In the genomic region with DNA sequence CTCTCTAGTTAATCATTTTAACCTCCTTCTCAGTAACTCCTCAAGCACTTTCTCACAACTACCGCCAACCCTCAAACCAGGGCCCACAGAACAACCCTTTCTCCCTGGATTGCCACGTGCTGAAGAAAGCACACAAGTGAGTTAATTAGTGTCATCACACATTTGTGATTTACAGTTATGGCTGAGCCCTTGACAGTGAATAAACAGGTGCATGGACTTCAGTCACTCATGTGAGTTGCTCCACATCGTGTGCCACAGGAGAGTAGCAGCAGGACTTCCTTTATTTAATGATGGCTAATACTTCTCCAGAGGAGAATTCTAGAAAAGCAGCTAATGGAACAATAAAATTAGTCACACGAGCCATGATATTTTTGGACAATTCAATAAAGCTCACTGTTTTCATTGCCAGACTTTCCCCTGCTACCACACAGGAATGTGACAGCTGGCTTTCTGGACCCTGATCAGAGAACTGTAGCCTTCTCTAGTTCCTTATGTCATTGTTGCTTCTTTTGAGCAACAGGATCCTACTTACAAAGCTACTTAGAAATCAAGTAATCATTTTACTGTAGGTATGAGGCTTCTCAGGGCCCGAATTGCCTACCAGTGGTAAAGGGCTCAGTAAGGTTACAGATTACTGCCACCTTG, we compare ENCODE assay signal across 1 cellular context.
TF ChIP-seq lines count a peak whose summit lies in the region.

No MANE protein-coding gene starts in this region.

TF ChIP-seq in GM12878, 131 proteins besides CTCF, POLR2A, EP300 and RAD21 (continued from another document):
- TF ChIP-seq, protein P1, sequence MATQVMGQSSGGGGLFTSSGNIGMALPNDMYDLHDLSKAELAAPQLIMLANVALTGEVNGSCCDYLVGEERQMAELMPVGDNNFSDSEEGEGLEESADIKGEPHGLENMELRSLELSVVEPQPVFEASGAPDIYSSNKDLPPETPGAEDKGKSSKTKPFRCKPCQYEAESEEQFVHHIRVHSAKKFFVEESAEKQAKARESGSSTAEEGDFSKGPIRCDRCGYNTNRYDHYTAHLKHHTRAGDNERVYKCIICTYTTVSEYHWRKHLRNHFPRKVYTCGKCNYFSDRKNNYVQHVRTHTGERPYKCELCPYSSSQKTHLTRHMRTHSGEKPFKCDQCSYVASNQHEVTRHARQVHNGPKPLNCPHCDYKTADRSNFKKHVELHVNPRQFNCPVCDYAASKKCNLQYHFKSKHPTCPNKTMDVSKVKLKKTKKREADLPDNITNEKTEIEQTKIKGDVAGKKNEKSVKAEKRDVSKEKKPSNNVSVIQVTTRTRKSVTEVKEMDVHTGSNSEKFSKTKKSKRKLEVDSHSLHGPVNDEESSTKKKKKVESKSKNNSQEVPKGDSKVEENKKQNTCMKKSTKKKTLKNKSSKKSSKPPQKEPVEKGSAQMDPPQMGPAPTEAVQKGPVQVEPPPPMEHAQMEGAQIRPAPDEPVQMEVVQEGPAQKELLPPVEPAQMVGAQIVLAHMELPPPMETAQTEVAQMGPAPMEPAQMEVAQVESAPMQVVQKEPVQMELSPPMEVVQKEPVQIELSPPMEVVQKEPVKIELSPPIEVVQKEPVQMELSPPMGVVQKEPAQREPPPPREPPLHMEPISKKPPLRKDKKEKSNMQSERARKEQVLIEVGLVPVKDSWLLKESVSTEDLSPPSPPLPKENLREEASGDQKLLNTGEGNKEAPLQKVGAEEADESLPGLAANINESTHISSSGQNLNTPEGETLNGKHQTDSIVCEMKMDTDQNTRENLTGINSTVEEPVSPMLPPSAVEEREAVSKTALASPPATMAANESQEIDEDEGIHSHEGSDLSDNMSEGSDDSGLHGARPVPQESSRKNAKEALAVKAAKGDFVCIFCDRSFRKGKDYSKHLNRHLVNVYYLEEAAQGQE (IDR thresholded peaks at IDR 0.05; ENCODE audit: low read depth, low read length), result no peak
- TF ChIP-seq ESRRA (IDR thresholded peaks at IDR 0.05; ENCODE audit: low read length), result no peak
- TF ChIP-seq, protein P2, sequence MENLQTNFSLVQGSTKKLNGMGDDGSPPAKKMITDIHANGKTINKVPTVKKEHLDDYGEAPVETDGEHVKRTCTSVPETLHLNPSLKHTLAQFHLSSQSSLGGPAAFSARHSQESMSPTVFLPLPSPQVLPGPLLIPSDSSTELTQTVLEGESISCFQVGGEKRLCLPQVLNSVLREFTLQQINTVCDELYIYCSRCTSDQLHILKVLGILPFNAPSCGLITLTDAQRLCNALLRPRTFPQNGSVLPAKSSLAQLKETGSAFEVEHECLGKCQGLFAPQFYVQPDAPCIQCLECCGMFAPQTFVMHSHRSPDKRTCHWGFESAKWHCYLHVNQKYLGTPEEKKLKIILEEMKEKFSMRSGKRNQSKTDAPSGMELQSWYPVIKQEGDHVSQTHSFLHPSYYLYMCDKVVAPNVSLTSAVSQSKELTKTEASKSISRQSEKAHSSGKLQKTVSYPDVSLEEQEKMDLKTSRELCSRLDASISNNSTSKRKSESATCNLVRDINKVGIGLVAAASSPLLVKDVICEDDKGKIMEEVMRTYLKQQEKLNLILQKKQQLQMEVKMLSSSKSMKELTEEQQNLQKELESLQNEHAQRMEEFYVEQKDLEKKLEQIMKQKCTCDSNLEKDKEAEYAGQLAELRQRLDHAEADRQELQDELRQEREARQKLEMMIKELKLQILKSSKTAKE (IDR thresholded peaks at IDR 0.05; ENCODE audit: low read depth, poor library complexity, severe bottlenecking), result no peak
- TF ChIP-seq, protein P3, sequence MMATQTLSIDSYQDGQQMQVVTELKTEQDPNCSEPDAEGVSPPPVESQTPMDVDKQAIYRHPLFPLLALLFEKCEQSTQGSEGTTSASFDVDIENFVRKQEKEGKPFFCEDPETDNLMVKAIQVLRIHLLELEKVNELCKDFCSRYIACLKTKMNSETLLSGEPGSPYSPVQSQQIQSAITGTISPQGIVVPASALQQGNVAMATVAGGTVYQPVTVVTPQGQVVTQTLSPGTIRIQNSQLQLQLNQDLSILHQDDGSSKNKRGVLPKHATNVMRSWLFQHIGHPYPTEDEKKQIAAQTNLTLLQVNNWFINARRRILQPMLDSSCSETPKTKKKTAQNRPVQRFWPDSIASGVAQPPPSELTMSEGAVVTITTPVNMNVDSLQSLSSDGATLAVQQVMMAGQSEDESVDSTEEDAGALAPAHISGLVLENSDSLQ (IDR thresholded peaks at IDR 0.05), result no peak
TF ChIP-seq in GM12878: peak in this region for 0.
